In the genomic region with DNA sequence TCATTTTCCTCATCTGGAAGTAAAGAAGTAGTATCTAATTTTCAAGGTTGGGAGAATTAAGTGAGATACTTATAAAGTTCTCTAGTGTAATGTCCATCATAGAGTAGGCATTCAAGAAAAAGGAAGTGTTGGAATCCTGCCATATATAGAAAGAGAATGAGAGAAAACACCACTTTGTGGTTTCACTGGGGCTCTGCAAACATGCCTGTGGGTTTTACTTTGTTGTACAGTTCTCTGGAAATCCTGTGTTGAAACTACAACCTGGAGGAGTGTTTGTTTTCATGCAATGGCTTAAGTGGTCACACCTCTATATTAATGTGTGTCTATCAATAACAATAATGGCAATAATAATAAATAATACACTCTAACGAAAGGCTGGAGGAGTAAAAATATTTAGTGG, we compare ENCODE assay signal across 18 cellular contexts.
DNase-seq lines count a peak whose midpoint lies in the region; ATAC-seq and TF ChIP-seq lines count a peak whose summit lies in the region.
"Had no signal": no experiment of that assay in that cellular context is flagged by ENCODE, and none has a peak within 500 bp of the region (broad histone marks: within the 10 kb centered on the region; RNA-seq: fewer than 3 reads in every experiment).

No MANE protein-coding gene starts in this region.

- H3K36me3 ChIP-seq in lung (ENCODE audit: control insufficient read depth in 2 of 2, insufficient read depth in 2 of 2, low read length in 2 of 2) (no peaks in the 10 kb centered on the region), upper lobe of right lung (no peaks in the 10 kb centered on the region)
- H3K36me3 ChIP-seq: right atrium auricular region had no signal

- H3K4me1 ChIP-seq in lung (ENCODE audit: control insufficient read depth in 2 of 2, insufficient read depth in 2 of 2, low read length in 2 of 2) (no peaks in the 10 kb centered on the region), upper lobe of right lung (no peaks in the 10 kb centered on the region)
- H3K4me1 ChIP-seq: right atrium auricular region had no signal

- H3K4me3 ChIP-seq in lung (no peak overlapping the region), upper lobe of right lung (no peak overlapping the region)
- H3K4me3 ChIP-seq: PC-9, right atrium auricular region had no signal

- WGBS in lung, 2 donors: 0 to 59% methylated on average over 1 of the region's 1 CpG

- TF ChIP-seq CTCF in lung (IDR thresholded peaks at IDR 0.05; ENCODE audit: control extremely low read depth, extremely low read depth) (no peak), upper lobe of right lung (IDR thresholded peaks at IDR 0.05) (no peak)

- H3K27ac ChIP-seq in lung (ENCODE audit: low read depth in 1 of 2, low read length in 1 of 2) (no peak overlapping the region), upper lobe of right lung (no peak overlapping the region)
- H3K27ac ChIP-seq: PC-9, right atrium auricular region had no signal

- no peaks in the 10 kb centered on the region for H3K27me3 ChIP-seq in lung (ENCODE audit: control insufficient read depth, insufficient read depth)
- no peaks in the 10 kb centered on the region for H3K27me3 ChIP-seq in upper lobe of right lung
- H3K27me3 ChIP-seq: right atrium auricular region had no signal

- intact Hi-C loops in upper lobe of right lung (cut with DNase I): no loop called here

- H3K9me3 ChIP-seq in lung (ENCODE audit: control insufficient read depth in 2 of 2, insufficient read depth in 1 of 2, low read length in 1 of 2) (peaks cover 0 to 4% of the 10 kb centered on the region in 2 donors), upper lobe of right lung (peaks cover 4% of the 10 kb centered on the region)
- H3K9me3 ChIP-seq: right atrium auricular region had no signal

- peak; percentile 4 for DNase-seq in NCI-H748 (lab: John Stamatoyannopoulos, UW; ENCODE audit: unreplicated experiment)
- DNase-seq in NCI-H748 treated with DMSO at 0.1 percent for 48 hours (lab: John Stamatoyannopoulos, UW): no peak
- DNase-seq in MV-4-11 (lab: John Stamatoyannopoulos, UW): peak; percentile 72
- peak; percentile 1 for DNase-seq in RPMI7951 (ENCODE audit: low read depth)
- DNase-seq in lung (ENCODE audit: low spot score): no peak
- DNase-seq in globus pallidus (ENCODE audit: low spot score): no peak
- DNase-seq in upper lobe of right lung: no peak
- no peak for DNase-seq in hypothalamus (lab: John Stamatoyannopoulos, UW)
- DNase-seq: activated CD4-positive, CD25-positive, alpha-beta regulatory T cell treated with anti-CD3 and anti-CD28 coated beads, Interleukin-2, amount 50 U/mL, for 72 hours; activated CD8-positive, alpha-beta memory T cell treated with anti-CD3 and anti-CD28 coated beads for 24 hours; activated naive CD4-positive, alpha-beta T cell treated with anti-CD3 and anti-CD28 coated beads for 36 hours; activated T-cell treated with anti-CD3 and anti-CD28 coated beads, Interleukin-2, amount 50 U/mL, for 48 hours; central memory CD4-positive, alpha-beta T cell; IMR-90; NCI-H1930; NCI-H526 treated with DMSO at 0.1 percent for 48 hours; PC-9 had no signal

- ATAC-seq in lung (ENCODE audit: insufficient read depth, low FRiP score): peak; percentile 27
- no peak for ATAC-seq in upper lobe of right lung

Comparison
In these comparisons a context has a peak if more than half of its experiments do, and no peak if none do; other contexts are left out.
1. DNase-seq: peak in NCI-H748 (single experiment), MV-4-11 (single experiment) and RPMI7951 (single experiment); none in NCI-H748 treated with DMSO at 0.1 percent for 48 hours (single experiment), lung (single experiment), globus pallidus (single experiment), upper lobe of right lung (single experiment) and hypothalamus (0 of 51).